In the genomic region with DNA sequence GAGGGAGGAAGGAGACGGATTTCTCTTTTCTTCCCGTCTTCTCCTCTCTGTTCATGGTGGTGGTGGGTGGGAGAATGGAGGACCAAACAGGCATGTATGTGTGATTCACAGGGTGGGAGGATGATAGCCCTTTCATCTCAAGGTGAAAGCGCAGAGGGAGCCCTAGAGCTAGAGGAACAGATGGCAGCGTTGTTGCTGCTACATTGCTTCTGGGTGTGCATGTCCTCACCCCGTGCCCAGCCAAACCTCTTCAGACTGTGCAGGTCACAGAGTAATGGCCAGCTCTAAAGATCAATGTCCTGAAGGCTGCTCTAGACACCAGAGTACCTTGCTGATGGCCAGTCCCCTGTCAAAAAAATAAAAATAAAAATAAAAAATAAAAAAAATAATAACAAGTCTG, we compare ENCODE assay signal across 18 cellular contexts.
DNase-seq lines count a peak whose midpoint lies in the region; ATAC-seq and TF ChIP-seq lines count a peak whose summit lies in the region.
"Had no signal": no experiment of that assay in that cellular context is flagged by ENCODE, and none has a peak within 500 bp of the region (broad histone marks: within the 10 kb centered on the region; RNA-seq: fewer than 3 reads in every experiment).

No MANE protein-coding gene starts in this region.

- H3K27ac Mint-ChIP-seq in HFFc6 = no peak overlapping the region
- no peak overlapping the region for H3K27ac Mint-ChIP-seq in endodermal cell

- H3K4me1 Mint-ChIP-seq in HFFc6 (ENCODE audit: low read depth) (peaks cover 20% of the 10 kb centered on the region), endodermal cell (peaks cover 5% of the 10 kb centered on the region)

- ATAC-seq in HG02610 (IDR thresholded peaks at IDR 0.05; ENCODE audit: unreplicated experiment) (no peak), HG03097 (IDR thresholded peaks at IDR 0.05; ENCODE audit: low FRiP score, unreplicated experiment) (no peak)
- ATAC-seq: esophagus mucosa, K562 had no signal

- TF ChIP-seq CTCF in HFFc6 (IDR thresholded peaks at IDR 0.05) = no peak
- TF ChIP-seq CTCF in endodermal cell (conservative IDR thresholded peaks at IDR 0.05) = peak; percentile 28

- H3K9me3 Mint-ChIP-seq in HFFc6 (no peaks in the 10 kb centered on the region), endodermal cell (no peaks in the 10 kb centered on the region)

- H3K9me3 ChIP-seq in endodermal cell (ENCODE audit: control insufficient read depth, low read length) = no peaks in the 10 kb centered on the region

- H3K36me3 ChIP-seq in endodermal cell (ENCODE audit: control insufficient read depth, insufficient read depth, low read length) = no peaks in the 10 kb centered on the region
- H3K36me3 ChIP-seq: brain microvascular endothelial cell had no signal

- H3K27ac ChIP-seq in endodermal cell (ENCODE audit: low read depth, low read length) = no peak overlapping the region
- H3K27ac ChIP-seq: brain microvascular endothelial cell, parathyroid adenoma had no signal

- no peak overlapping the region for H3K4me3 ChIP-seq in endodermal cell (ENCODE audit: low read length)
- H3K4me3 ChIP-seq: K562 had no signal

- H3K4me3 Mint-ChIP-seq in HFFc6 (peak overlapping the region; percentile 11), endodermal cell (no peak overlapping the region)

- no peaks in the 10 kb centered on the region for H3K36me3 Mint-ChIP-seq in HFFc6 (ENCODE audit: low read depth)
- no peaks in the 10 kb centered on the region for H3K36me3 Mint-ChIP-seq in endodermal cell (ENCODE audit: low read depth)

- WGBS in endodermal cell (ENCODE audit: insufficient coverage in 1 of 2, insufficient read length in 1 of 2), 2 experiments = 72 to 92% methylated on average over 3 to 5 of the region's 5 CpGs

- no peak overlapping the region for H3K9ac ChIP-seq in endodermal cell (ENCODE audit: extremely low read depth, low read length, poor library complexity, severe bottlenecking)
- H3K9ac ChIP-seq: parathyroid adenoma had no signal

- H3K27me3 ChIP-seq in endodermal cell (ENCODE audit: control insufficient read depth, insufficient read depth, low read length, poor library complexity, severe bottlenecking) = no peaks in the 10 kb centered on the region
- H3K27me3 ChIP-seq: brain microvascular endothelial cell had no signal

- H3K27me3 Mint-ChIP-seq in HFFc6 (ENCODE audit: insufficient read depth) (no peaks in the 10 kb centered on the region; the same call in 1 of the 2 replicates), endodermal cell (ENCODE audit: insufficient read depth) (peaks cover 10% of the 10 kb centered on the region)

- no peaks in the 10 kb centered on the region for H3K4me1 ChIP-seq in endodermal cell (ENCODE audit: control insufficient read depth, insufficient read depth, low read length)
- H3K4me1 ChIP-seq: parathyroid adenoma had no signal

- DNase-seq in HFFc6 (no peak), NCI-H82 (lab: John Stamatoyannopoulos, UW) (peak; percentile 83), endodermal cell (no peak), retina (peak; percentile 40), occipital lobe (lab: John Stamatoyannopoulos, UW) (no peak)
- DNase-seq: activated CD4-positive, alpha-beta T cell treated with anti-CD3 and anti-CD28 coated beads, Interleukin-2, amount 50 U/mL, for 1 hour; activated naive CD4-positive, alpha-beta T cell treated with anti-CD3 and anti-CD28 coated beads, Interleukin-2, amount 50 U/mL, for 16 hours; brain microvascular endothelial cell; COR-L47; HCEC 1CT; MV-4-11; NCI-H2081; stimulated activated CD4-positive, alpha-beta T cell treated with anti-CD3 and anti-CD28 coated beads, Interleukin-2, amount 100 ng/mL, for 48 hours had no signal

Comparison
In these comparisons a context has a peak if more than half of its experiments do, and no peak if none do; other contexts are left out.
1. DNase-seq: peak in NCI-H82 (single experiment) and retina (single experiment); none in HFFc6 (single experiment), endodermal cell (single experiment) and occipital lobe (single experiment).